Comparison of ENCODE assay signal across 25 cellular contexts in the genomic region with DNA sequence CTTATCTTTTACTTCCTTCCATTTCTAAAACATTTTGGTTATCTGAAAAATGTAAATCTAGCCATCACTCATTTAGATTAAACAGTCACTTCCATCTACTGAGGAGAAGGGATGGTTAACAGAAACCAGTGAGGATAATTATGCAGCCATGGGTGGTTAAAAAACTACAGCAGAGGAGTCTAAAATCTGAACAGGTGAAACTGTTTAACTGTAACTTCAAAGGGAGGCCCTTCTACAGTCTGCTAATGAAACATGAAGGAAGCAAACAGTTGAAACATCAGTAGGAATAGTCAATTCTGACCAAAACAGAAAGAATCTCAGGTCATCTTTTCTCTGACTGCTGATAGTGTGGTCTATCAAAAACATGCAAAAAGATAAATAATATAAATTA.
A peak's percentile ranks its signal among the peaks of the same experiment; 100 is the strongest.
DNase-seq lines count a peak whose midpoint lies in the region; ATAC-seq, FAIRE-seq and TF ChIP-seq lines count a peak whose summit lies in the region.
"Had no signal": no experiment of that assay in that cellular context is flagged by ENCODE, and none has a peak within 500 bp of the region (broad histone marks: within the 10 kb centered on the region; RNA-seq: fewer than 3 reads in every experiment).

No MANE protein-coding gene starts in this region.

- CTCF ChIA-PET in activated CD4-positive, alpha-beta memory T cell treated with anti-CD3 and anti-CD28 coated beads for 36 hours (lab: Charles Lee): interaction anchor here (0.7 kb wide), 1 partner anchor 28 kb away, joined by 3 read pairs; no protein-coding TSS in a partner anchor
- CTCF ChIA-PET in activated CD4-positive, alpha-beta memory T cell treated with anti-CD3 and anti-CD28 coated beads, Interleukin-2, amount 10 ng/mL, durations not matched to agents 7 days and 5 days (lab: Charles Lee): no interaction called here
- CTCF ChIA-PET in endothelial cell of umbilical vein (lab: Charles Lee): interaction anchor here (1.0 to 1.2 kb wide), 2 partner anchors 9 to 62 kb away, joined by 3 to 7 read pairs; no protein-coding TSS in a partner anchor

- H3K4me1 Mint-ChIP-seq in activated CD4-positive, alpha-beta memory T cell treated with anti-CD3 and anti-CD28 coated beads for 36 hours (ENCODE audit: low read depth): peaks cover 23% of the 10 kb centered on the region
- peaks cover 33% of the 10 kb centered on the region for H3K4me1 Mint-ChIP-seq in activated CD4-positive, alpha-beta memory T cell treated with anti-CD3 and anti-CD28 coated beads, Interleukin-2, amount 10 ng/mL, durations not matched to agents 7 days and 5 days

- H3K36me3 Mint-ChIP-seq in activated CD4-positive, alpha-beta memory T cell treated with anti-CD3 and anti-CD28 coated beads for 36 hours: no peaks in the 10 kb centered on the region
- H3K36me3 Mint-ChIP-seq in activated CD4-positive, alpha-beta memory T cell treated with anti-CD3 and anti-CD28 coated beads, Interleukin-2, amount 10 ng/mL, durations not matched to agents 7 days and 5 days (ENCODE audit: low read depth): peaks cover 4% of the 10 kb centered on the region

- peak overlapping the region; percentile 74 for H3K27ac Mint-ChIP-seq in activated CD4-positive, alpha-beta memory T cell treated with anti-CD3 and anti-CD28 coated beads for 36 hours
- H3K27ac Mint-ChIP-seq in activated CD4-positive, alpha-beta memory T cell treated with anti-CD3 and anti-CD28 coated beads, Interleukin-2, amount 10 ng/mL, durations not matched to agents 7 days and 5 days: no peak overlapping the region
- H3K27ac Mint-ChIP-seq: activated B cell treated with CpG ODN at 0.5 μM for 24 hours, B cell, endodermal cell had no signal

- H3K9me3 Mint-ChIP-seq in activated CD4-positive, alpha-beta memory T cell treated with anti-CD3 and anti-CD28 coated beads for 36 hours: no peaks in the 10 kb centered on the region
- no peaks in the 10 kb centered on the region for H3K9me3 Mint-ChIP-seq in activated CD4-positive, alpha-beta memory T cell treated with anti-CD3 and anti-CD28 coated beads, Interleukin-2, amount 10 ng/mL, durations not matched to agents 7 days and 5 days
- H3K9me3 Mint-ChIP-seq: activated B cell treated with CpG ODN at 0.5 μM for 24 hours, endodermal cell had no signal

- POLR2A ChIA-PET in activated CD4-positive, alpha-beta memory T cell treated with anti-CD3 and anti-CD28 coated beads for 36 hours (lab: Charles Lee): interaction anchor here (1.0 kb wide), 1 partner anchor 216 kb away, joined by 3 read pairs; no protein-coding TSS in a partner anchor
- POLR2A ChIA-PET in activated CD4-positive, alpha-beta memory T cell treated with anti-CD3 and anti-CD28 coated beads, Interleukin-2, amount 10 ng/mL, durations not matched to agents 7 days and 5 days (lab: Charles Lee): no interaction called here
- POLR2A ChIA-PET in endothelial cell of umbilical vein (lab: Charles Lee): no interaction called here

- H3K9me3 ChIP-seq in endothelial cell of umbilical vein (replicated peaks; ENCODE audit: control insufficient read depth, insufficient read depth, low read length): no peaks in the 10 kb centered on the region
- no peaks in the 10 kb centered on the region for H3K9me3 ChIP-seq in mucosa of descending colon
- H3K9me3 ChIP-seq: breast epithelium, upper lobe of right lung had no signal

- intact Hi-C loops in activated CD4-positive, alpha-beta memory T cell treated with anti-CD3 and anti-CD28 coated beads for 36 hours (cut with micrococcal nuclease): loop anchor here (10.0 kb wide), 2 partner anchors 252 to 542 kb away; no protein-coding TSS in a partner anchor
- intact Hi-C loops in endothelial cell of umbilical vein (cut with micrococcal nuclease) (no loop called here), mucosa of descending colon (cut with DNase I, micrococcal nuclease) (no loop called here)

- ATAC-seq in GM19023 (IDR thresholded peaks at IDR 0.05; ENCODE audit: unreplicated experiment) (peak; percentile 54), HG02870 (IDR thresholded peaks at IDR 0.05; ENCODE audit: unreplicated experiment) (peak; percentile 75), GM21737 (IDR thresholded peaks at IDR 0.05; ENCODE audit: unreplicated experiment) (no peak), mucosa of descending colon (no peak)
- ATAC-seq: naive thymus-derived CD4-positive, alpha-beta T cell; upper lobe of right lung had no signal

- H3K4me3 ChIP-seq in endothelial cell of umbilical vein (replicated peaks in 1 of 3; ENCODE audit: insufficient read depth in 1 of 3, low read depth in 1 of 3, low read length in 3 of 3) (no peak overlapping the region), mucosa of descending colon (no peak overlapping the region)
- H3K4me3 ChIP-seq: breast epithelium, coronary artery, SK-N-MC, upper lobe of right lung had no signal

- H3K36me3 ChIP-seq in endothelial cell of umbilical vein (ENCODE audit: control insufficient read depth in 2 of 2, extremely low read depth in 1 of 2, insufficient read depth in 2 of 2, low read length in 2 of 2) (no peaks in the 10 kb centered on the region), mucosa of descending colon (ENCODE audit: low read depth) (no peaks in the 10 kb centered on the region)
- H3K36me3 ChIP-seq: breast epithelium, upper lobe of right lung had no signal

- no peaks in the 10 kb centered on the region for H3K79me2 ChIP-seq in endothelial cell of umbilical vein (ENCODE audit: control insufficient read depth, insufficient read depth, low read length)

- no peaks in the 10 kb centered on the region for H3K27me3 ChIP-seq in endothelial cell of umbilical vein (ENCODE audit: control insufficient read depth in 2 of 2, insufficient read depth in 2 of 2, low read length in 2 of 2)
- H3K27me3 ChIP-seq: breast epithelium, upper lobe of right lung had no signal

- no peaks in the 10 kb centered on the region for H3K9me1 ChIP-seq in endothelial cell of umbilical vein (replicated peaks; ENCODE audit: control insufficient read depth, extremely low read depth, insufficient read depth, low read length)

- no peak for DNase-seq in activated CD4-positive, alpha-beta memory T cell treated with anti-CD3 and anti-CD28 coated beads for 36 hours
- DNase-seq in activated CD4-positive, alpha-beta memory T cell treated with anti-CD3 and anti-CD28 coated beads, Interleukin-2, amount 10 ng/mL, durations not matched to agents 7 days and 5 days: no peak
- peak; percentile 34 for DNase-seq in endothelial cell of umbilical vein (ENCODE audit: low read depth, low spot score)
- no peak for DNase-seq in mucosa of descending colon
- no peak for DNase-seq in caudate nucleus (lab: John Stamatoyannopoulos, UW)
- DNase-seq: activated B cell treated with CpG ODN at 0.5 μM for 24 hours; activated effector memory CD4-positive, alpha-beta T cell treated with Interleukin-2 at 50 U/mL for 16 hours; endodermal cell; mesenchymal stem cell; naive thymus-derived CD4-positive, alpha-beta T cell; NCI-H1105 treated with DMSO at 0.1 percent for 48 hours; NCI-H2081 treated with DMSO at 0.1 percent for 48 hours; NCI-H446; RPMI8226; stimulated activated CD4-positive, alpha-beta T cell treated with anti-CD3 and anti-CD28 coated beads, Interleukin-4, amount 100 ng/mL, for 24 hours; T-helper 9 cell; upper lobe of right lung had no signal

- H3K4me3 Mint-ChIP-seq in activated CD4-positive, alpha-beta memory T cell treated with anti-CD3 and anti-CD28 coated beads for 36 hours: no peak overlapping the region
- no peak overlapping the region for H3K4me3 Mint-ChIP-seq in activated CD4-positive, alpha-beta memory T cell treated with anti-CD3 and anti-CD28 coated beads, Interleukin-2, amount 10 ng/mL, durations not matched to agents 7 days and 5 days
- H3K4me3 Mint-ChIP-seq: activated B cell treated with CpG ODN at 0.5 μM for 24 hours, B cell, endodermal cell had no signal

- FAIRE-seq in endothelial cell of umbilical vein (lab: Jason Lieb, UNC): peak; percentile 4
- FAIRE-seq: A204.1 had no signal

- no peaks in the 10 kb centered on the region for H3K27me3 Mint-ChIP-seq in activated CD4-positive, alpha-beta memory T cell treated with anti-CD3 and anti-CD28 coated beads for 36 hours
- H3K27me3 Mint-ChIP-seq in activated CD4-positive, alpha-beta memory T cell treated with anti-CD3 and anti-CD28 coated beads, Interleukin-2, amount 10 ng/mL, durations not matched to agents 7 days and 5 days: no peaks in the 10 kb centered on the region
- H3K27me3 Mint-ChIP-seq: activated B cell treated with CpG ODN at 0.5 μM for 24 hours; B cell; naive thymus-derived CD4-positive, alpha-beta T cell had no signal

- H3K4me1 ChIP-seq in endothelial cell of umbilical vein (ENCODE audit: control insufficient read depth, extremely low read depth, insufficient read depth, low read length) (peaks cover 2% of the 10 kb centered on the region), mucosa of descending colon (ENCODE audit: low read depth) (no peaks in the 10 kb centered on the region)
- H3K4me1 ChIP-seq: breast epithelium, upper lobe of right lung had no signal

- no peak overlapping the region for H2AFZ ChIP-seq in endothelial cell of umbilical vein (ENCODE audit: low read depth, low read length)

- H3K27ac ChIP-seq in endothelial cell of umbilical vein (ENCODE audit: insufficient read depth, low read depth, low read length): no peak overlapping the region
- H3K27ac ChIP-seq in caudate nucleus (ENCODE audit: low read depth, low read length): no peak overlapping the region
- H3K27ac ChIP-seq: breast epithelium, coronary artery, SK-N-MC, upper lobe of right lung had no signal

- no peak for TF ChIP-seq POLR2A in endothelial cell of umbilical vein (IDR thresholded peaks at IDR 0.05; ENCODE audit: low read depth, low read length)

- H4K20me1 ChIP-seq in endothelial cell of umbilical vein (replicated peaks; ENCODE audit: control insufficient read depth, extremely low read depth, insufficient read depth, low read length): no peaks in the 10 kb centered on the region

- no peak overlapping the region for H3K4me2 ChIP-seq in endothelial cell of umbilical vein (ENCODE audit: insufficient read depth, low read length)

- dilution Hi-C loops in endothelial cell of umbilical vein (cut with MboI; ENCODE audit: extremely low pct_ligation_motif_present, low sequenced_read_pairs): no loop called here

- H3K9ac ChIP-seq in endothelial cell of umbilical vein (replicated peaks; ENCODE audit: extremely low read depth, insufficient read depth, low read length): no peak overlapping the region

- BruUV-seq in endothelial cell of umbilical vein (replicated peaks; lab: Mats Ljungman, UMichigan): no TSS peak

- TF ChIP-seq CTCF in endothelial cell of umbilical vein (IDR thresholded peaks at IDR 0.05; ENCODE audit: extremely low read depth in 1 of 2, insufficient read depth in 1 of 2, low read depth in 1 of 2, low read length in 2 of 2): no peak
- TF ChIP-seq CTCF in mucosa of descending colon (IDR thresholded peaks at IDR 0.05): no peak

TF ChIP-seq in endothelial cell of umbilical vein, 7 proteins besides CTCF, POLR2A, EP300 and RAD21 (continues in another document):
- TF ChIP-seq JUN (IDR thresholded peaks at IDR 0.05; ENCODE audit: borderline replicate concordance, insufficient read depth, insufficient read length, low read depth) (no peak), EZH2 (IDR thresholded peaks at IDR 0.05; ENCODE audit: borderline replicate concordance, low read depth, low read length, severe bottlenecking) (no peak), FOS (IDR thresholded peaks at IDR 0.05; ENCODE audit: borderline replicate concordance, insufficient read depth, low read length) (no peak), POLR2AphosphoS5 (IDR thresholded peaks at IDR 0.05; ENCODE audit: insufficient read depth, low read depth, low read length) (no peak)

Comparison
In these comparisons a context has a peak if more than half of its experiments do, and no peak if none do; other contexts are left out.
1. ATAC-seq: peak in GM19023 (single experiment) and HG02870 (single experiment); none in GM21737 (single experiment) and mucosa of descending colon (single experiment).